Comparison of ENCODE assay signal across 1 cellular context in the genomic region with DNA sequence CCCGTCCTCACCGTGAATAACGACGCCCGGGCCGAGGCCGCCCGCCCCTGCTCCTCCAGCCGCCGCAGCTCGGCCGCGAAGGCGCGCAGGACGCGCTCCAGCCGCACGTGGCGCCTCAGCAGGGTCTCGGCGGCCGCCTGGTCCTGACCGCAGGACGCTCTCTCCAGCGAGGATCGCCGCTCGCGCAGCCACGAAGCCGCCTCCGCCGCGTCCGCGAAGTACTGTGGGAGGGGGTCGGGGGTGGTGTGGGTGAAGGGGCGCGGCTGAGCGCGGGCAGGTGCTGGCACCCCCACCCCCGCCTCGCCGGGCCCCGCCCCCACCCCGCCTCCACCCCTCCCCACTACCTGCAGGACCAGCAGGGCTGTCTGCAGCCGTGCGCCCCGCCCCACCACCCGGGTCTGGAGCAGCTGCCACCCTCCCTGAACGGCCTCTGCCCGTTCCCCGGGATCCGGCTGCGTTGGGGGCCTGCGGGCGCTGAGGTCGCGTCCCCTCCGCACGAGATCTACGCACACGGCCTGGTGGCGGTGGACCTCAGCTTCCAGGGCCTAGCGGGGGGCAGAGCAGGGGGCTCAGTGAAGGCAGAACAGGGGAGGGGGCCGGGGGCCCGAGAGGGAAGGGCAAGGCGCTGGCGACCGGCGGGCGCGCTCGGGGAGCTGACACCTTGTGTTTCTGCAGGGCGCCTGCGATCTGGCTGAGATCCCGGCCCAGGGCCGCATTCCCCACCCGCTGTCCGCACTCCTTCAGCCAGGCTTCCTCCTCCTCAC.
TF ChIP-seq lines count a peak whose summit lies in the region.

No MANE protein-coding gene starts in this region.

TF ChIP-seq in K562, 482 proteins besides CTCF, POLR2A, EP300 and RAD21 (continued from another document and continues in another):
- TF ChIP-seq E2F8 (IDR thresholded peaks at IDR 0.05; ENCODE audit: low read depth, partially characterized antibody) (no peak), ZMIZ1 (IDR thresholded peaks at IDR 0.05; ENCODE audit: low read depth in 2 of 2, low read length in 2 of 2) (no peak), ZNF23 (CRISPR knock-in tag; IDR thresholded peaks at IDR 0.05) (no peak), HNRNPL (IDR thresholded peaks at IDR 0.05; ENCODE audit: low read depth, low read length) (no peak), MAX (CRISPR knock-in tag; IDR thresholded peaks at IDR 0.05) (peak; percentile 78), U2AF1 (optimal IDR thresholded peaks at IDR 0.05; ENCODE audit: low read depth, low read length) (no peak), ZNF316 (IDR thresholded peaks at IDR 0.05) (no peak), TSC22D4 (tag; IDR thresholded peaks at IDR 0.05) (no peak), PHF8 (IDR thresholded peaks at IDR 0.05; ENCODE audit: borderline replicate concordance, low read length) (no peak), ADNP (tag; IDR thresholded peaks at IDR 0.05) (no peak), GATA2 (CRISPR knock-in tag; IDR thresholded peaks at IDR 0.05) (no peak), ZC3H4 (CRISPR knock-in tag; IDR thresholded peaks at IDR 0.05; ENCODE audit: borderline replicate concordance) (no peak), HCFC1 (IDR thresholded peaks at IDR 0.05; ENCODE audit: low read depth, low read length) (no peak), ATF3 (IDR thresholded peaks at IDR 0.05) (no peak), ATF3 (CRISPR knock-in tag; conservative IDR thresholded peaks at IDR 0.05) (no peak), TARDBP (IDR thresholded peaks at IDR 0.05) (no peak), TRIM24 (IDR thresholded peaks at IDR 0.05) (no peak), HNRNPLL (IDR thresholded peaks at IDR 0.05; ENCODE audit: low read depth, low read length, poor library complexity, severe bottlenecking) (no peak), ELK3 (CRISPR knock-in tag; IDR thresholded peaks at IDR 0.05) (no peak), ZNF124 (CRISPR knock-in tag; IDR thresholded peaks at IDR 0.05) (no peak), SRSF9 (IDR thresholded peaks at IDR 0.05; ENCODE audit: borderline replicate concordance, low read depth, low read length) (no peak), RUNX1 (IDR thresholded peaks at IDR 0.05; ENCODE audit: low read depth) (no peak), PTRF (tag; IDR thresholded peaks at IDR 0.05) (no peak), SMARCE1 (IDR thresholded peaks at IDR 0.05) (no peak), FOXP1 (CRISPR knock-in tag; IDR thresholded peaks at IDR 0.05) (0 out of 2 replicates have a peak, but pooled peaks have one; percentile 29), ZNF79 (CRISPR knock-in tag; IDR thresholded peaks at IDR 0.05; ENCODE audit: low read depth) (no peak)
- TF ChIP-seq, protein P1, sequence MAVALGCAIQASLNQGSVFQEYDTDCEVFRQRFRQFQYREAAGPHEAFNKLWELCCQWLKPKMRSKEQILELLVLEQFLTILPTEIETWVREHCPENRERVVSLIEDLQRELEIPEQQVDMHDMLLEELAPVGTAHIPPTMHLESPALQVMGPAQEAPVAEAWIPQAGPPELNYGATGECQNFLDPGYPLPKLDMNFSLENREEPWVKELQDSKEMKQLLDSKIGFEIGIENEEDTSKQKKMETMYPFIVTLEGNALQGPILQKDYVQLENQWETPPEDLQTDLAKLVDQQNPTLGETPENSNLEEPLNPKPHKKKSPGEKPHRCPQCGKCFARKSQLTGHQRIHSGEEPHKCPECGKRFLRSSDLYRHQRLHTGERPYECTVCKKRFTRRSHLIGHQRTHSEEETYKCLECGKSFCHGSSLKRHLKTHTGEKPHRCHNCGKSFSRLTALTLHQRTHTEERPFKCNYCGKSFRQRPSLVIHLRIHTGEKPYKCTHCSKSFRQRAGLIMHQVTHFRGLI (CRISPR knock-in tag; IDR thresholded peaks at IDR 0.05): no peak
- TF ChIP-seq, protein P2, sequence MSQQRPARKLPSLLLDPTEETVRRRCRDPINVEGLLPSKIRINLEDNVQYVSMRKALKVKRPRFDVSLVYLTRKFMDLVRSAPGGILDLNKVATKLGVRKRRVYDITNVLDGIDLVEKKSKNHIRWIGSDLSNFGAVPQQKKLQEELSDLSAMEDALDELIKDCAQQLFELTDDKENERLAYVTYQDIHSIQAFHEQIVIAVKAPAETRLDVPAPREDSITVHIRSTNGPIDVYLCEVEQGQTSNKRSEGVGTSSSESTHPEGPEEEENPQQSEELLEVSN (IDR thresholded peaks at IDR 0.05; ENCODE audit: borderline replicate concordance in 1 of 2, extremely low read depth in 1 of 2, insufficient read depth in 1 of 2, insufficient read length in 1 of 2, low read depth in 1 of 2, low read length in 1 of 2, poor library complexity in 1 of 2, severe bottlenecking in 1 of 2): peak; percentile 80 to 97
- TF ChIP-seq, protein P3, sequence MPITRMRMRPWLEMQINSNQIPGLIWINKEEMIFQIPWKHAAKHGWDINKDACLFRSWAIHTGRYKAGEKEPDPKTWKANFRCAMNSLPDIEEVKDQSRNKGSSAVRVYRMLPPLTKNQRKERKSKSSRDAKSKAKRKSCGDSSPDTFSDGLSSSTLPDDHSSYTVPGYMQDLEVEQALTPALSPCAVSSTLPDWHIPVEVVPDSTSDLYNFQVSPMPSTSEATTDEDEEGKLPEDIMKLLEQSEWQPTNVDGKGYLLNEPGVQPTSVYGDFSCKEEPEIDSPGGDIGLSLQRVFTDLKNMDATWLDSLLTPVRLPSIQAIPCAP (CRISPR knock-in tag; IDR thresholded peaks at IDR 0.05; ENCODE audit: borderline replicate concordance): no peak
- TF ChIP-seq, protein P4, sequence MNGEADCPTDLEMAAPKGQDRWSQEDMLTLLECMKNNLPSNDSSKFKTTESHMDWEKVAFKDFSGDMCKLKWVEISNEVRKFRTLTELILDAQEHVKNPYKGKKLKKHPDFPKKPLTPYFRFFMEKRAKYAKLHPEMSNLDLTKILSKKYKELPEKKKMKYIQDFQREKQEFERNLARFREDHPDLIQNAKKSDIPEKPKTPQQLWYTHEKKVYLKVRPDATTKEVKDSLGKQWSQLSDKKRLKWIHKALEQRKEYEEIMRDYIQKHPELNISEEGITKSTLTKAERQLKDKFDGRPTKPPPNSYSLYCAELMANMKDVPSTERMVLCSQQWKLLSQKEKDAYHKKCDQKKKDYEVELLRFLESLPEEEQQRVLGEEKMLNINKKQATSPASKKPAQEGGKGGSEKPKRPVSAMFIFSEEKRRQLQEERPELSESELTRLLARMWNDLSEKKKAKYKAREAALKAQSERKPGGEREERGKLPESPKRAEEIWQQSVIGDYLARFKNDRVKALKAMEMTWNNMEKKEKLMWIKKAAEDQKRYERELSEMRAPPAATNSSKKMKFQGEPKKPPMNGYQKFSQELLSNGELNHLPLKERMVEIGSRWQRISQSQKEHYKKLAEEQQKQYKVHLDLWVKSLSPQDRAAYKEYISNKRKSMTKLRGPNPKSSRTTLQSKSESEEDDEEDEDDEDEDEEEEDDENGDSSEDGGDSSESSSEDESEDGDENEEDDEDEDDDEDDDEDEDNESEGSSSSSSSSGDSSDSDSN (IDR thresholded peaks at IDR 0.05; ENCODE audit: borderline replicate concordance in 1 of 2, low read depth in 2 of 2, low read length in 2 of 2): peak in 1 of 2 experiments; percentile 61; a peak in 1 of 4 replicates
- TF ChIP-seq, protein P5, sequence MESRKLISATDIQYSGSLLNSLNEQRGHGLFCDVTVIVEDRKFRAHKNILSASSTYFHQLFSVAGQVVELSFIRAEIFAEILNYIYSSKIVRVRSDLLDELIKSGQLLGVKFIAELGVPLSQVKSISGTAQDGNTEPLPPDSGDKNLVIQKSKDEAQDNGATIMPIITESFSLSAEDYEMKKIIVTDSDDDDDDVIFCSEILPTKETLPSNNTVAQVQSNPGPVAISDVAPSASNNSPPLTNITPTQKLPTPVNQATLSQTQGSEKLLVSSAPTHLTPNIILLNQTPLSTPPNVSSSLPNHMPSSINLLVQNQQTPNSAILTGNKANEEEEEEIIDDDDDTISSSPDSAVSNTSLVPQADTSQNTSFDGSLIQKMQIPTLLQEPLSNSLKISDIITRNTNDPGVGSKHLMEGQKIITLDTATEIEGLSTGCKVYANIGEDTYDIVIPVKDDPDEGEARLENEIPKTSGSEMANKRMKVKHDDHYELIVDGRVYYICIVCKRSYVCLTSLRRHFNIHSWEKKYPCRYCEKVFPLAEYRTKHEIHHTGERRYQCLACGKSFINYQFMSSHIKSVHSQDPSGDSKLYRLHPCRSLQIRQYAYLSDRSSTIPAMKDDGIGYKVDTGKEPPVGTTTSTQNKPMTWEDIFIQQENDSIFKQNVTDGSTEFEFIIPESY (CRISPR knock-in tag; IDR thresholded peaks at IDR 0.05): 0 out of 2 replicates have a peak, but pooled peaks have one; percentile 10
- TF ChIP-seq, protein P6, sequence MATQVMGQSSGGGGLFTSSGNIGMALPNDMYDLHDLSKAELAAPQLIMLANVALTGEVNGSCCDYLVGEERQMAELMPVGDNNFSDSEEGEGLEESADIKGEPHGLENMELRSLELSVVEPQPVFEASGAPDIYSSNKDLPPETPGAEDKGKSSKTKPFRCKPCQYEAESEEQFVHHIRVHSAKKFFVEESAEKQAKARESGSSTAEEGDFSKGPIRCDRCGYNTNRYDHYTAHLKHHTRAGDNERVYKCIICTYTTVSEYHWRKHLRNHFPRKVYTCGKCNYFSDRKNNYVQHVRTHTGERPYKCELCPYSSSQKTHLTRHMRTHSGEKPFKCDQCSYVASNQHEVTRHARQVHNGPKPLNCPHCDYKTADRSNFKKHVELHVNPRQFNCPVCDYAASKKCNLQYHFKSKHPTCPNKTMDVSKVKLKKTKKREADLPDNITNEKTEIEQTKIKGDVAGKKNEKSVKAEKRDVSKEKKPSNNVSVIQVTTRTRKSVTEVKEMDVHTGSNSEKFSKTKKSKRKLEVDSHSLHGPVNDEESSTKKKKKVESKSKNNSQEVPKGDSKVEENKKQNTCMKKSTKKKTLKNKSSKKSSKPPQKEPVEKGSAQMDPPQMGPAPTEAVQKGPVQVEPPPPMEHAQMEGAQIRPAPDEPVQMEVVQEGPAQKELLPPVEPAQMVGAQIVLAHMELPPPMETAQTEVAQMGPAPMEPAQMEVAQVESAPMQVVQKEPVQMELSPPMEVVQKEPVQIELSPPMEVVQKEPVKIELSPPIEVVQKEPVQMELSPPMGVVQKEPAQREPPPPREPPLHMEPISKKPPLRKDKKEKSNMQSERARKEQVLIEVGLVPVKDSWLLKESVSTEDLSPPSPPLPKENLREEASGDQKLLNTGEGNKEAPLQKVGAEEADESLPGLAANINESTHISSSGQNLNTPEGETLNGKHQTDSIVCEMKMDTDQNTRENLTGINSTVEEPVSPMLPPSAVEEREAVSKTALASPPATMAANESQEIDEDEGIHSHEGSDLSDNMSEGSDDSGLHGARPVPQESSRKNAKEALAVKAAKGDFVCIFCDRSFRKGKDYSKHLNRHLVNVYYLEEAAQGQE (CRISPR knock-in tag; IDR thresholded peaks at IDR 0.05; ENCODE audit: low read depth): no peak
